31 cellular contexts compared by ENCODE assay signal in the genomic region with DNA sequence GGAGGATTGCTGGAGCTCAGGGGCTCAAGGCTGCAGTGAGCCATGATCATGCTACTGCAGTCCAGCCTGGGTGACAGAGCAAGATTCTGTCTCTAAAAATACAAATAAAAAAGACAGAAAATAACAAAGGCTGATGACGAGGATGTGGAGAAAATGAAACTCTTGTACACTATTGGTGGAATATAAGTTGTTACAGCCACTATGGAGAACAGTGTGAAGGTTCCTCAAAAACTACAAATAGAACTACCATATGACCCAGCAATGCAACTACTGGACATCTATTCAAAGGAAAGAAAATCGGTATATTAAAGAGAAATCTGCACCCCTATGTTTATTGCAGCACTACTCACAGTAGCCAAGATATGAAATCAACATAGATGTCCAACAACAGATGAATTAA.
"Had no signal": no experiment of that assay in that cellular context is flagged by ENCODE, and none has a peak within 500 bp of the region (broad histone marks: within the 10 kb centered on the region; RNA-seq: fewer than 3 reads in every experiment).

No MANE protein-coding gene starts in this region.

- H3K9me3 ChIP-seq: ascending aorta, breast epithelium, colonic mucosa had no signal

- H3K27me3 Mint-ChIP-seq: activated CD4-positive, alpha-beta memory T cell treated with anti-CD3 and anti-CD28 coated beads for 36 hours; activated CD4-positive, alpha-beta T cell treated with anti-CD3 and anti-CD28 coated beads for 36 hours; activated CD4-positive, alpha-beta T cell treated with anti-CD3 and anti-CD28 coated beads, Interleukin-2, amount 10 ng/mL, durations not matched to agents 24 days and 14 days; activated CD8-positive, alpha-beta memory T cell treated with anti-CD3 and anti-CD28 coated beads, Interleukin-2, amount 10 ng/mL, durations not matched to agents 7 days and 5 days; activated naive CD4-positive, alpha-beta T cell treated with anti-CD3 and anti-CD28 coated beads, Interleukin-2, amount 10 ng/mL, durations not matched to agents 7 days and 5 days; activated naive CD8-positive, alpha-beta T cell treated with anti-CD3 and anti-CD28 coated beads, Interleukin-2, amount 10 ng/mL, durations not matched to agents 7 days and 5 days had no signal

- H3K4me3 ChIP-seq: ascending aorta, breast epithelium, cardiac muscle cell, colonic mucosa, dorsolateral prefrontal cortex had no signal

- H3K9me3 Mint-ChIP-seq: endodermal cell had no signal

- H3K27ac Mint-ChIP-seq: activated CD4-positive, alpha-beta memory T cell treated with anti-CD3 and anti-CD28 coated beads for 36 hours; activated CD4-positive, alpha-beta T cell treated with anti-CD3 and anti-CD28 coated beads for 36 hours; activated CD4-positive, alpha-beta T cell treated with anti-CD3 and anti-CD28 coated beads, Interleukin-2, amount 10 ng/mL, durations not matched to agents 24 days and 14 days; activated CD8-positive, alpha-beta memory T cell treated with anti-CD3 and anti-CD28 coated beads, Interleukin-2, amount 10 ng/mL, durations not matched to agents 7 days and 5 days; activated CD8-positive, alpha-beta T cell treated with anti-CD3 and anti-CD28 coated beads, Interleukin-2, amount 10 ng/mL, durations not matched to agents 7 days and 5 days; activated naive CD4-positive, alpha-beta T cell treated with anti-CD3 and anti-CD28 coated beads, Interleukin-2, amount 10 ng/mL, durations not matched to agents 7 days and 5 days; activated naive CD4-positive, alpha-beta T cell treated with anti-CD3 and anti-CD28 coated beads, Interleukin-2, amount 50 U/mL, for 72 hours; activated naive CD8-positive, alpha-beta T cell treated with anti-CD3 and anti-CD28 coated beads, Interleukin-2, amount 10 ng/mL, durations not matched to agents 7 days and 5 days; activated T-helper 1 cell treated with anti-CD3 and anti-CD28 coated beads, Interleukin-12 subunit alpha, Interleukin-12 subunit beta, Interleukin-2, Interleukin-4 antibody, amounts not matched to agents 30 ng/mL and 10 ng/mL and 1 ng/mL, durations not matched to agents 14 hours and 24 hours and 36 hours; activated T-helper 2 cell treated with anti-CD3 and anti-CD28 coated beads, Interferon-gamma antibody, Interleukin-2, Interleukin-4, amounts not matched to agents 10 μg/mL and 5 μg/mL and 100 μg/mL, durations not matched to agents 14 hours and 24 hours and 36 hours; brain; endodermal cell had no signal

- H3K4me3 Mint-ChIP-seq: activated CD4-positive, alpha-beta memory T cell treated with anti-CD3 and anti-CD28 coated beads for 36 hours; activated CD4-positive, alpha-beta T cell treated with anti-CD3 and anti-CD28 coated beads for 36 hours; activated CD4-positive, alpha-beta T cell treated with anti-CD3 and anti-CD28 coated beads, Interleukin-2, amount 10 ng/mL, durations not matched to agents 24 days and 14 days; activated CD8-positive, alpha-beta memory T cell treated with anti-CD3 and anti-CD28 coated beads, Interleukin-2, amount 10 ng/mL, durations not matched to agents 7 days and 5 days; activated CD8-positive, alpha-beta T cell treated with anti-CD3 and anti-CD28 coated beads, Interleukin-2, amount 10 ng/mL, durations not matched to agents 7 days and 5 days; activated naive CD4-positive, alpha-beta T cell treated with anti-CD3 and anti-CD28 coated beads, Interleukin-2, amount 10 ng/mL, durations not matched to agents 7 days and 5 days; activated naive CD8-positive, alpha-beta T cell treated with anti-CD3 and anti-CD28 coated beads, Interleukin-2, amount 10 ng/mL, durations not matched to agents 7 days and 5 days; activated T-helper 1 cell treated with anti-CD3 and anti-CD28 coated beads, Interleukin-12 subunit alpha, Interleukin-12 subunit beta, Interleukin-2, Interleukin-4 antibody, amounts not matched to agents 30 ng/mL and 10 ng/mL and 1 ng/mL, durations not matched to agents 14 hours and 24 hours and 36 hours; brain; endodermal cell had no signal

- DNase-seq: activated CD4-positive, alpha-beta memory T cell treated with anti-CD3 and anti-CD28 coated beads for 36 hours; activated CD4-positive, alpha-beta T cell treated with anti-CD3 and anti-CD28 coated beads for 36 hours; activated CD4-positive, alpha-beta T cell treated with anti-CD3 and anti-CD28 coated beads, Interleukin-2, amount 10 ng/mL, durations not matched to agents 24 days and 14 days; activated CD4-positive, CD25-positive, alpha-beta regulatory T cell; activated CD4-positive, CD25-positive, alpha-beta regulatory T cell treated with anti-CD3 and anti-CD28 coated beads, Interleukin-2, amount 50 U/mL, for 72 hours; activated CD8-positive, alpha-beta memory T cell treated with anti-CD3 and anti-CD28 coated beads, Interleukin-2, amount 10 ng/mL, durations not matched to agents 7 days and 5 days; activated CD8-positive, alpha-beta memory T cell treated with anti-CD3 and anti-CD28 coated beads, Interleukin-2, amount 50 U/mL, for 4 hours; activated CD8-positive, alpha-beta T cell treated with anti-CD3 and anti-CD28 coated beads, Interleukin-2, amount 10 ng/mL, durations not matched to agents 7 days and 5 days; activated gamma-delta T cell; activated naive CD4-positive, alpha-beta T cell; activated naive CD4-positive, alpha-beta T cell treated with anti-CD3 and anti-CD28 coated beads, Interleukin-2, amount 10 ng/mL, durations not matched to agents 7 days and 5 days; activated naive CD8-positive, alpha-beta T cell treated with anti-CD3 and anti-CD28 coated beads, Interleukin-2, amount 10 ng/mL, durations not matched to agents 7 days and 5 days; activated T-cell treated with anti-CD3 and anti-CD28 coated beads, Interleukin-2, amount 50 U/mL, for 1 hour; activated T-cell treated with anti-CD3 and anti-CD28 coated beads, Interleukin-2, amount 50 U/mL, for 48 hours; central memory CD4-positive, alpha-beta T cell; cerebellar nuclear complex; colonic mucosa; dorsolateral prefrontal cortex; effector memory CD4-positive, alpha-beta T cell; endodermal cell; foreskin fibroblast; head of caudate nucleus; T-helper 2 cell had no signal

- H3K4me1 ChIP-seq: ascending aorta, breast epithelium, colonic mucosa had no signal

- H3K36me3 ChIP-seq: ascending aorta, breast epithelium, cardiac muscle cell, colonic mucosa had no signal

- H3K36me3 Mint-ChIP-seq: activated CD4-positive, alpha-beta memory T cell treated with anti-CD3 and anti-CD28 coated beads for 36 hours; activated CD8-positive, alpha-beta memory T cell treated with anti-CD3 and anti-CD28 coated beads, Interleukin-2, amount 10 ng/mL, durations not matched to agents 7 days and 5 days; activated naive CD4-positive, alpha-beta T cell treated with anti-CD3 and anti-CD28 coated beads, Interleukin-2, amount 10 ng/mL, durations not matched to agents 7 days and 5 days; activated naive CD8-positive, alpha-beta T cell treated with anti-CD3 and anti-CD28 coated beads, Interleukin-2, amount 10 ng/mL, durations not matched to agents 7 days and 5 days; brain had no signal

- H3K4me1 Mint-ChIP-seq: activated CD4-positive, alpha-beta T cell treated with anti-CD3 and anti-CD28 coated beads for 36 hours; activated CD4-positive, alpha-beta T cell treated with anti-CD3 and anti-CD28 coated beads, Interleukin-2, amount 10 ng/mL, durations not matched to agents 24 days and 14 days; activated CD8-positive, alpha-beta memory T cell treated with anti-CD3 and anti-CD28 coated beads, Interleukin-2, amount 10 ng/mL, durations not matched to agents 7 days and 5 days; activated naive CD4-positive, alpha-beta T cell treated with anti-CD3 and anti-CD28 coated beads, Interleukin-2, amount 10 ng/mL, durations not matched to agents 7 days and 5 days; activated naive CD8-positive, alpha-beta T cell treated with anti-CD3 and anti-CD28 coated beads, Interleukin-2, amount 10 ng/mL, durations not matched to agents 7 days and 5 days had no signal

- ATAC-seq: activated CD4-positive, alpha-beta T cell treated with anti-CD3 and anti-CD28 coated beads for 36 hours; activated CD8-positive, alpha-beta memory T cell treated with anti-CD3 and anti-CD28 coated beads, Interleukin-2, amount 10 ng/mL, durations not matched to agents 7 days and 5 days; activated CD8-positive, alpha-beta T cell treated with anti-CD3 and anti-CD28 coated beads, Interleukin-2, amount 10 ng/mL, durations not matched to agents 7 days and 5 days; activated naive CD4-positive, alpha-beta T cell treated with anti-CD3 and anti-CD28 coated beads, Interleukin-2, amount 50 U/mL, for 72 hours; esophagus mucosa had no signal

- H3K27me3 ChIP-seq: ascending aorta, breast epithelium, cardiac muscle cell, colonic mucosa, dorsolateral prefrontal cortex had no signal

- H3K27ac ChIP-seq: ascending aorta, breast epithelium, cardiac muscle cell, colonic mucosa, dorsolateral prefrontal cortex had no signal
